Comparison of ENCODE assay signal across 11 cellular contexts in genomic region chr17:45043268-45043681, GRCh38. TPM values are rescaled to one million over a fixed set of nuclear protein-coding genes. Genes with fewer than 3 reads are reported as not detected.
DNase-seq lines count a peak whose midpoint lies in the region; ATAC-seq and TF ChIP-seq lines count a peak whose summit lies in the region.
"Had no signal": no experiment of that assay in that cellular context is flagged by ENCODE, and none has a peak within 500 bp of the region (broad histone marks: within the 10 kb centered on the region; RNA-seq: fewer than 3 reads in every experiment).

No MANE protein-coding gene starts in this region.

- H3K36me3 Mint-ChIP-seq in brain = peaks cover 17% of the 10 kb centered on the region

- H3K4me1 Mint-ChIP-seq in brain = peaks cover 87% of the 10 kb centered on the region

- H3K27me3 ChIP-seq in right cardiac atrium (ENCODE audit: control insufficient read depth, insufficient read depth) = no peaks in the 10 kb centered on the region
- H3K27me3 ChIP-seq in subcutaneous abdominal adipose tissue (ENCODE audit: control insufficient read depth in 5 of 5, insufficient read depth in 4 of 5, low read length in 5 of 5) = no peaks in the 10 kb centered on the region
- H3K27me3 ChIP-seq: transverse colon had no signal

- H3K4me1 ChIP-seq in right cardiac atrium (ENCODE audit: control insufficient read depth, insufficient read depth, low read length) = peaks cover 12% of the 10 kb centered on the region
- peaks cover 2 to 38% (median 25%) of the 10 kb centered on the region in 5 donors for H3K4me1 ChIP-seq in subcutaneous abdominal adipose tissue (ENCODE audit: control insufficient read depth in 5 of 5, insufficient read depth in 5 of 5, low read length in 5 of 5)

- peaks cover 0 to 5% (median 0%) of the 10 kb centered on the region in 5 donors for H3K36me3 ChIP-seq in subcutaneous abdominal adipose tissue (ENCODE audit: control insufficient read depth in 5 of 5, insufficient read depth in 5 of 5, low read length in 5 of 5)
- H3K36me3 ChIP-seq: transverse colon had no signal

- ATAC-seq in right cardiac atrium (peak; percentile 76 to 82), GM19351 (IDR thresholded peaks at IDR 0.05; ENCODE audit: unreplicated experiment) (no peak)

- no peak overlapping the region for H3K9ac ChIP-seq in subcutaneous abdominal adipose tissue (ENCODE audit: low read length in 5 of 5)

- intact Hi-C loops in right cardiac atrium (cut with DNase I) = loop anchor here in 1 of 4 donors (10.0 kb wide), 1 partner anchor 52 kb away; no protein-coding TSS in a partner anchor

- DNase-seq in NCI-H2196 (lab: John Stamatoyannopoulos, UW; ENCODE audit: unreplicated experiment) (peak; percentile 42), NCI-H2196 treated with DMSO at 0.1 percent for 48 hours (lab: John Stamatoyannopoulos, UW; ENCODE audit: unreplicated experiment) (no peak), right cardiac atrium (peak; percentile 49 to 83 (median 79)), NCI-H2171 (lab: John Stamatoyannopoulos, UW) (no peak)
- no peak for DNase-seq in activated CD8-positive, alpha-beta memory T cell treated with anti-CD3 and anti-CD28 coated beads for 24 hours
- DNase-seq: activated CD4-positive, CD25-positive, alpha-beta regulatory T cell treated with anti-CD3 and anti-CD28 coated beads, Interleukin-2, amount 50 U/mL, for 72 hours; MM.1S; transverse colon had no signal

- peak overlapping the region in 4 of 5 experiments; percentile 6 to 68 (median 30) for H3K4me3 Mint-ChIP-seq in brain

- 58% methylated on average over 10 of the region's 10 CpGs for WGBS in right cardiac atrium

- TF ChIP-seq CTCF in brain (conservative IDR thresholded peaks at IDR 0.05) = no peak

- H3K27ac Mint-ChIP-seq in brain = peak overlapping the region; percentile 79 to 96 (median 81)

- H3K27ac ChIP-seq in right cardiac atrium (ENCODE audit: low read length) (peak overlapping the region; percentile 25), subcutaneous abdominal adipose tissue (ENCODE audit: low read depth, low read length) (peak overlapping the region; percentile 2)
- H3K27ac ChIP-seq: transverse colon had no signal

- H3K27me3 Mint-ChIP-seq in brain = no peaks in the 10 kb centered on the region

- H3K4me3 ChIP-seq in right cardiac atrium (ENCODE audit: low read length) (no peak overlapping the region), subcutaneous abdominal adipose tissue (ENCODE audit: low read depth in 1 of 5, low read length in 5 of 5) (no peak overlapping the region)
- H3K4me3 ChIP-seq: transverse colon had no signal

- H3K9me3 ChIP-seq in right cardiac atrium (ENCODE audit: control insufficient read depth, low read length) (no peaks in the 10 kb centered on the region), subcutaneous abdominal adipose tissue (ENCODE audit: control insufficient read depth in 5 of 5, low read length in 5 of 5) (no peaks in the 10 kb centered on the region)
- H3K9me3 ChIP-seq: transverse colon had no signal

- H3K9me3 Mint-ChIP-seq in brain = peaks cover 0 to 2% (median 0%) of the 10 kb centered on the region in 5 experiments

RNA-seq across cellular contexts. Expression of gene DCAKD, which starts 8.2 kb away (rescaled TPM):
- polyA plus RNA-seq in brain (ENCODE audit: insufficient read depth, low read depth, low replicate concordance) (95.0 TPM), right cardiac atrium (23.6 TPM)
- total RNA-seq in right cardiac atrium = 10 to 100 TPM; 36.3 to 40.2 (median 37.2) TPM

RNA-seq across cellular contexts. Expression of gene NMT1, which starts 17.8 kb away (rescaled TPM):
- polyA plus RNA-seq in brain (ENCODE audit: insufficient read depth, low read depth, low replicate concordance) (60.8 TPM), right cardiac atrium (33.4 TPM)
- 100 to 1,000 TPM in 1 of 4 donors, 10 to 100 TPM in 3; 66.3 to 105 (median 72.2) TPM for total RNA-seq in right cardiac atrium

Comparison
In these comparisons a context has a peak if more than half of its experiments do, and no peak if none do; other contexts are left out.
1. DNase-seq: peak in NCI-H2196 (single experiment) and right cardiac atrium (3 of 3); none in NCI-H2196 treated with DMSO at 0.1 percent for 48 hours (single experiment), NCI-H2171 (single experiment) and activated CD8-positive, alpha-beta memory T cell treated with anti-CD3 and anti-CD28 coated beads for 24 hours (single experiment).